In genomic region chr12:103050273-103050672, GRCh38 we compare ENCODE assay signal across 22 cellular contexts.
"Had no signal": no experiment of that assay in that cellular context is flagged by ENCODE, and none has a peak within 500 bp of the region (broad histone marks: within the 10 kb centered on the region; RNA-seq: fewer than 3 reads in every experiment).

No MANE protein-coding gene starts in this region.

- H3K9me3 ChIP-seq: mucosa of descending colon, ovary, right atrium auricular region, right lobe of liver, uterus had no signal

- H3K27me3 ChIP-seq: ovary, right atrium auricular region, right lobe of liver, tibial nerve, uterus had no signal

- DNase-seq: hypothalamus; immature natural killer cell; kidney; left ventricle myocardium inferior; midbrain; mucosa of descending colon; naive thymus-derived CD4-positive, alpha-beta T cell; ovary; right lobe of liver; stimulated activated CD4-positive, alpha-beta T cell treated with anti-CD3 and anti-CD28 coated beads, Interleukin-1b, Interleukin-23, amount 100 ng/mL, for 48 hours; stimulated activated CD4-positive, alpha-beta T cell treated with anti-CD3 and anti-CD28 coated beads, Interleukin-2, amount 100 ng/mL, for 48 hours; stimulated activated CD4-positive, alpha-beta T cell treated with anti-CD3 and anti-CD28 coated beads, Interleukin-4, amount 100 ng/mL, for 4 hours; stimulated activated CD8-positive, alpha-beta memory T cell treated with anti-CD3 and anti-CD28 coated beads, Interleukin-4, amount 100 ng/mL, for 48 hours; stimulated activated naive CD4-positive, alpha-beta T cell treated with Interleukin-2 at 50 U/mL for 16 hours; stimulated activated naive CD8-positive, alpha-beta T cell treated with anti-CD3 and anti-CD28 coated beads, Interleukin-15, amount 100 ng/mL, for 72 hours; substantia nigra; uterus had no signal

- H3K27ac ChIP-seq: left ventricle myocardium inferior, ovary, right atrium auricular region, right lobe of liver, tibial nerve, uterus had no signal

- H3K4me3 ChIP-seq: left ventricle myocardium inferior, mucosa of descending colon, ovary, right atrium auricular region, right lobe of liver, smooth muscle cell, tibial nerve, uterus had no signal

- ATAC-seq: mucosa of descending colon; naive thymus-derived CD4-positive, alpha-beta T cell; natural killer cell treated with Interleukin-12 subunit alpha and Interleukin-12 subunit beta and Interleukin-15 and Interleukin-18, amount 100 ng/mL, for 72 hours; right lobe of liver; stimulated activated memory B cell treated with anti-CD40 and anti-IgM and Interleukin-4, amounts not matched to agents 10 μg/mL and 1 μg/mL and 100 μg/mL, for 72 hours; stimulated activated naive CD8-positive, alpha-beta T cell treated with anti-CD3 and anti-CD28 coated beads, Interleukin-15, amount 100 ng/mL, for 72 hours had no signal

- H3K36me3 ChIP-seq: left ventricle myocardium inferior, ovary, right atrium auricular region, right lobe of liver, tibial nerve, uterus had no signal
